ENCODE assay signal across 8 cellular contexts in the genomic region with DNA sequence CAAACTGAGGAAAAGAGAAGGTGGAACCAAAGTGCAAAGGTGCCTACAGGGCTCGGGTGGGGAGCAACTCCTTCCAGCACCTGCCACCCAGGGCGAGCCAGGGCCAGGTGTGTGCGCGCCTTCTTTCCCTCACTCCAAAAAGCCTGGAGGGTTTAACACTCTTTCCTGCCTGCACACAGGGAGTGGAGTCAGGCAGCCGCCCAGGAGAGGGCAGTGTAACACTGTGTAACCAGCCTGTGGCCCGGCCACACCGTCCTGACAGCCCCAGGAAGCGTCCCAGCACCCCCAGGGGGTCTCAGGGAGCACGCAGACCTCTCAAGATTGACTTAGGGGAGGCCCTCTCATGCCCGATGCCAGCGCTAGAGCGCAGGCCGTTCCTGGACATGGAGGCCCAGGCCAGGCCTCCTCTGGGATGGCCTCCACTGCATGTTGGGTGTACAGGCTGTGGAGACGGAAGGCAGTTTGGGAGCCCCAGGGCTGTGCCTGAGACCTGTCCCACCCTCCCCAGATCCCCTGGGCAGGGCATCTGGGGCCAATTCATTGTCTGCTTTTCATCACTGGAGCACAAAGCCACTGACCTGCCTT. TPM values are rescaled to one million over a fixed set of nuclear protein-coding genes. Genes with fewer than 3 reads are reported as not detected.
DNase-seq lines count a peak whose midpoint lies in the region; ATAC-seq and TF ChIP-seq lines count a peak whose summit lies in the region.

No MANE protein-coding gene starts in this region.

- ATAC-seq in GM21619 (IDR thresholded peaks at IDR 0.05; ENCODE audit: unreplicated experiment) (peak; percentile 78), T-cell (replicated peaks in 1 of 4) (peak; percentile 36 to 61 (median 52))

- H3K36me3 Mint-ChIP-seq in T-cell = peaks cover 2% of the 10 kb centered on the region

- no peak overlapping the region for H3K27ac Mint-ChIP-seq in T-cell

- H3K27ac ChIP-seq in parathyroid adenoma = no peak overlapping the region

- H3K4me3 ChIP-seq in fibroblast of pulmonary artery (replicated peaks; ENCODE audit: low read depth, low read length) = no peak overlapping the region
- H3K4me3 ChIP-seq in parathyroid adenoma (ENCODE audit: low read depth, low read length) = no peak overlapping the region

- H3K4me2 ChIP-seq in parathyroid adenoma (ENCODE audit: low read length) = no peak overlapping the region

- H3K9ac ChIP-seq in parathyroid adenoma = no peak overlapping the region

- H3K36me3 ChIP-seq in parathyroid adenoma (ENCODE audit: control insufficient read depth, insufficient read depth, low read length) = no peaks in the 10 kb centered on the region

- H3K27me3 ChIP-seq in parathyroid adenoma (ENCODE audit: control insufficient read depth, insufficient read depth, low read length) = no peaks in the 10 kb centered on the region

- H2AFZ ChIP-seq in parathyroid adenoma = no peak overlapping the region

- H3K9me3 Mint-ChIP-seq in T-cell = no peaks in the 10 kb centered on the region

- H3K9me3 ChIP-seq in parathyroid adenoma (ENCODE audit: control insufficient read depth, low read length) = no peaks in the 10 kb centered on the region

- no peaks in the 10 kb centered on the region for H3K4me1 Mint-ChIP-seq in T-cell

- H3K4me1 ChIP-seq in parathyroid adenoma = no peaks in the 10 kb centered on the region

- no peak overlapping the region for H3K4me3 Mint-ChIP-seq in T-cell

- TF ChIP-seq CTCF in fibroblast of pulmonary artery (IDR thresholded peaks at IDR 0.05; ENCODE audit: low read length, missing control alignments) = peak; percentile 61
- peak; percentile 68 for TF ChIP-seq CTCF in parathyroid adenoma (IDR thresholded peaks at IDR 0.05)

- H3K79me2 ChIP-seq in parathyroid adenoma = no peaks in the 10 kb centered on the region

- no peaks in the 10 kb centered on the region for H3K27me3 Mint-ChIP-seq in T-cell

- CTCF ChIA-PET in T-cell (lab: Charles Lee) = no interaction called here

- peak; percentile 72 for DNase-seq in Daoy (ENCODE audit: low read depth)
- peak; percentile 30 for DNase-seq in NCI-H1092 (lab: John Stamatoyannopoulos, UW)
- peak in 10 of 34 experiments; percentile 14 to 33 (median 18) for DNase-seq in T-cell
- DNase-seq in fibroblast of pulmonary artery (ENCODE audit: low read depth) = peak; percentile 52
- DNase-seq in NK-92 treated with Interleukin-12 subunit alpha and Interleukin-12 subunit beta, amount 100 ng/mL, for 24 hours (lab: John Stamatoyannopoulos, UW) = no peak
- DNase-seq in T-helper 2 cell = no peak

- POLR2A ChIA-PET in T-cell (lab: Charles Lee) = no interaction called here

RNA-seq across cellular contexts. Expression of a gene that starts 13.4 kb away (rescaled TPM):
- total RNA-seq in Daoy (2014; rRNA removed; shearing (Covaris generic)) = 9.6 and 14.4 TPM in 2 replicates
- total RNA-seq in T-cell = 10 to 100 TPM; 53.4 to 73.0 (median 61.2) TPM

RNA-seq across cellular contexts. Expression of a gene that starts 42.9 kb away (rescaled TPM):
- total RNA-seq in Daoy (2014; rRNA removed; shearing (Covaris generic)) = 5.2 and 33.1 TPM in 2 replicates
- total RNA-seq in T-cell = 100 to 1,000 TPM; 118 to 192 (median 162) TPM

Comparison
In these comparisons a context has a peak if more than half of its experiments do, and no peak if none do; other contexts are left out.
1. DNase-seq: peak in Daoy (single experiment), NCI-H1092 (single experiment) and fibroblast of pulmonary artery (single experiment); none in NK-92 treated with Interleukin-12 subunit alpha and Interleukin-12 subunit beta, amount 100 ng/mL, for 24 hours (single experiment) and T-helper 2 cell (0 of 5).